Comparison of ENCODE assay signal across 8 cellular contexts in the genomic region with DNA sequence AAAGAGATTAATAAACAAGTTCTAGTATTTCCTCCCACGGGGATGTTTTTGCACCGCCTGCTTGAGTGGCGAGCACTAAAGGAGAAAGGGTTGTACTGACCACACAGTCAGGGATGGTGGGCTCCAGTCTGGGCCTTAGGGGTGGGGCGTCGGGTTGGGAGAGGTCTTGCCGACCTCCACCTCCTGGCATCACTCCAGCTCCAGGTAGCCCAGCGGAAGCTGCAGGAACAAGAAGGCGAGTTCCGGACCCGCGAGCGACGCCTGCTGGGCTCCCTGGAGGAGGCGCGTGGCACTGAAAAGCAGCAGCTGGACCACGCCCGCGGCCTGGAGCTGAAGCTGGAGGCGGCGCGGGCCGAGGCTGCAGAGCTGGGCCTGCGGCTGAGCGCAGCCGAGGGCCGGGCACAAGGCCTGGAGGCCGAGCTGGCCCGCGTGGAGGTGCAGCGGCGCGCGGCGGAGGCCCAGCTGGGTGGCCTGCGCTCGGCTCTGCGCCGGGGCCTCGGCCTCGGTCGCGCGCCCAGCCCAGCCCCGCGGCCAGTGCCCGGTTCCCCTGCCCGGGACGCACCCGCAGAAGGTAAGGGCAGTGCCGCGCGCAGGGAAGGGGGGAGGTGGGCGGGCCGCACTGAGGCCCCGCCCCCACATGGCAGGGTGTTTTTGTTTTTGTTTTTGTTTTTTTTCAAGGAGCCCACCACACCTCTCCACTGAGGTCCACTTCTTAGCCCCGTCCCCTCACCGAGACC. TPM values are rescaled to one million over a fixed set of nuclear protein-coding genes. Genes with fewer than 3 reads are reported as not detected.
DNase-seq lines count a peak whose midpoint lies in the region; ATAC-seq and TF ChIP-seq lines count a peak whose summit lies in the region.

No MANE protein-coding gene starts in this region.

- peaks cover 9 to 10% of the 10 kb centered on the region in 2 donors for H3K36me3 ChIP-seq in ascending aorta
- H3K36me3 ChIP-seq in iPS-18a (ENCODE audit: control insufficient read depth, low read depth, low read length) = peaks cover 23% of the 10 kb centered on the region
- H3K36me3 ChIP-seq in skeletal muscle satellite cell (ENCODE audit: insufficient read depth, low read length) = peaks cover 2% of the 10 kb centered on the region

- peak; percentile 72 for DNase-seq in AG08395 (ENCODE audit: low spot score)
- DNase-seq in LoVo (ENCODE audit: low spot score) = peak; percentile 81
- DNase-seq in T-helper 2 cell = peak; percentile 56 to 83 (median 69)
- peak in 1 of 2 donors; percentile 90 for DNase-seq in ascending aorta (ENCODE audit: low spot score in 2 of 2)
- no peak for DNase-seq in KG1 (lab: John Stamatoyannopoulos, UW)

- peak overlapping the region; percentile 67 for H3K4me2 ChIP-seq in skeletal muscle satellite cell (ENCODE audit: low read length)

- H3K27ac ChIP-seq in ascending aorta (peak overlapping the region; percentile 13 to 37), iPS-18a (ENCODE audit: low read length) (no peak overlapping the region)

- intact Hi-C loops in ascending aorta (cut with DNase I) = loop anchor here (5.0 kb wide), 2 partner anchors 277 to 1433 kb away; a partner anchor contains a TSS

- TF ChIP-seq CTCF in ascending aorta (IDR thresholded peaks at IDR 0.05) = peak; percentile 71 to 78 (median 75)

- H3K9me3 ChIP-seq in ascending aorta (no peaks in the 10 kb centered on the region), iPS-18a (ENCODE audit: control insufficient read depth, low read depth, low read length) (no peaks in the 10 kb centered on the region), skeletal muscle satellite cell (replicated peaks; ENCODE audit: low read length) (no peaks in the 10 kb centered on the region)

- H3K9ac ChIP-seq in iPS-18a (ENCODE audit: low read length) (no peak overlapping the region), skeletal muscle satellite cell (ENCODE audit: low read depth, low read length) (peak overlapping the region; percentile 79)

- H3K4me3 ChIP-seq in ascending aorta = peak overlapping the region; percentile 50 to 58
- peak overlapping the region; percentile 30 for H3K4me3 ChIP-seq in iPS-18a (ENCODE audit: low read length)
- H3K4me3 ChIP-seq in skeletal muscle satellite cell (ENCODE audit: low read length) = peak overlapping the region; percentile 68

- peak; percentile 64 for ATAC-seq in GM19043 (IDR thresholded peaks at IDR 0.05; ENCODE audit: low read depth, unreplicated experiment)

- H3K27me3 ChIP-seq in ascending aorta = no peaks in the 10 kb centered on the region
- no peaks in the 10 kb centered on the region for H3K27me3 ChIP-seq in iPS-18a (ENCODE audit: control insufficient read depth, insufficient read depth, low read length)
- no peaks in the 10 kb centered on the region for H3K27me3 ChIP-seq in skeletal muscle satellite cell (ENCODE audit: control insufficient read depth, insufficient read depth, low read length)

- peaks cover 7% of the 10 kb centered on the region in 2 donors for H3K4me1 ChIP-seq in ascending aorta
- H3K4me1 ChIP-seq in iPS-18a (ENCODE audit: control insufficient read depth, low read depth, low read length) = no peaks in the 10 kb centered on the region
- H3K4me1 ChIP-seq in skeletal muscle satellite cell (ENCODE audit: control insufficient read depth, insufficient read depth, low read length) = peaks cover 5% of the 10 kb centered on the region

RNA-seq across cellular contexts. Expression of a gene that starts 19.7 kb away (rescaled TPM):
- 26.3 TPM for total RNA-seq in ascending aorta
- 5.1 and 22.7 TPM in 2 replicates for total RNA-seq in skeletal muscle satellite cell (2012; rRNA removed)

RNA-seq across cellular contexts. Expression of a gene that starts 39.0 kb away (rescaled TPM):
- 27.0 TPM for total RNA-seq in ascending aorta
- total RNA-seq in skeletal muscle satellite cell (2012; rRNA removed) = 10.0 and 14.2 TPM in 2 replicates

RNA-seq across cellular contexts. Expression of a gene that starts 51.0 kb away (rescaled TPM):
- 39.2 TPM for total RNA-seq in ascending aorta
- 27.6 and 57.0 TPM in 2 replicates for total RNA-seq in skeletal muscle satellite cell (2012; rRNA removed)
